In the genomic region with DNA sequence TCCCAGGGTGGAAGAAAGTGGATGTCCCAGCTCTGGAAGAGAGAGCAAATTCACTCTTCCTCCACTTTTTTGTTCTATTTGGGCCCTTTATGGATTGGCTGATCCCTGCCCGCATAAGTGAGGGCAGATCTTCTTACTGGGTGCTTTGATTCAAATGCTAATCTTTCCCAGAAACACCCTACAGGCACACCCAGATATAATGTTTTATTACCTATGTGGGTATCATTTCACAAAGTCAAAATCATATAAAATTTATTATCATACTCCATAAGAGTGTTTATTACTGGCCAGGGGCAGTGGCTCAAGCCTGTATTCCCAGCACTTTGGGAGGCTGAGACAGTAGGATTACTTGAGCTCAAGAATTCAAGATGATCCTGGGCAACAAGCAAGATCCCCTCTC, we compare ENCODE assay signal across 22 cellular contexts. TPM values are rescaled to one million over a fixed set of nuclear protein-coding genes. Genes with fewer than 3 reads are reported as not detected.
"Had no signal": no experiment of that assay in that cellular context is flagged by ENCODE, and none has a peak within 500 bp of the region (broad histone marks: within the 10 kb centered on the region; RNA-seq: fewer than 3 reads in every experiment).

No MANE protein-coding gene starts in this region.

- H3K9me3 ChIP-seq: SJSA1 had no signal

- H3K4me1 ChIP-seq: SJSA1 had no signal

- DNase-seq: Karpas-422, KG1, MM.1S, NCI-H1048, NCI-H1105, NCI-H1417, NCI-H1436 treated with DMSO at 0.1 percent for 48 hours, NCI-H1694, NCI-H187 treated with DMSO at 0.1 percent for 48 hours, NCI-H2029 treated with DMSO at 0.1 percent for 48 hours, NCI-H2107, NCI-H2227 treated with DMSO at 0.1 percent for 48 hours, NCI-H524, NCI-H526 treated with DMSO at 0.1 percent for 48 hours, NCI-H748 treated with DMSO at 0.1 percent for 48 hours, Right ventricle myocardium superior, RPMI8226, SIG-M5 had no signal

- H3K36me3 ChIP-seq: SJSA1 had no signal

- FAIRE-seq: HepG2, RCC 7860 had no signal

- H3K27me3 ChIP-seq: SJSA1 had no signal

- H3K27ac ChIP-seq: SJSA1, SK-N-MC had no signal

- ATAC-seq: HepG2 had no signal

- H3K4me3 ChIP-seq: SJSA1, SK-N-MC had no signal

RNA-seq across cellular contexts. Expression of gene PLA2G4A, which starts 16.9 kb away (rescaled TPM):
- total RNA-seq: HepG2 had no signal
